13 cellular contexts compared by ENCODE assay signal in the genomic region with DNA sequence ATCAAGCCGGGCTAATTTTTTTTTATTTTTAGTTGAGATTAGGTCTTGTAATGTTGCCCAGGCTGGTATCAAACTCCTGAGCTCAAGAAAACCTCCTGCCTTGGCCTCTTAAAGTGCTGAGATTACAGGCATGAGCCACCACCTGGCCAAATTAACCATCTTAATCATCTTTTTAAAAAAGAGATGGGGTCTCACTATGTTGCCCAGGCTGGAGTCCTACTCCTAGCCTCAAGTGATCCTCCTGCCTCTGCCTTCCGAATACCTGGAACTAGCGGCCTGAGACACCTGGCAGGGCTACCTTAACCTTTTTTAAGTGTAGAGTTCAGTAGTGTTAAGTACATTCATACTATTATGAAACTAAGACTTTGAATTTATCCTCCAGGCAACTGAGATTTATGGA. TPM values are rescaled to one million over a fixed set of nuclear protein-coding genes. Genes with fewer than 3 reads are reported as not detected.
DNase-seq lines count a peak whose midpoint lies in the region; ATAC-seq and TF ChIP-seq lines count a peak whose summit lies in the region.
"Had no signal": no experiment of that assay in that cellular context is flagged by ENCODE, and none has a peak within 500 bp of the region (broad histone marks: within the 10 kb centered on the region; RNA-seq: fewer than 3 reads in every experiment).

No MANE protein-coding gene starts in this region.

- H3K4me3 ChIP-seq in thyroid gland (replicated peaks in 1 of 3) (no peak overlapping the region), suprapubic skin (no peak overlapping the region)
- H3K4me3 ChIP-seq: vagina had no signal

- no peak for TF ChIP-seq EP300 in suprapubic skin (IDR thresholded peaks at IDR 0.05)

- TF ChIP-seq CTCF in WTC11 (IDR thresholded peaks at IDR 0.05) (no peak), thyroid gland (IDR thresholded peaks at IDR 0.05) (no peak), suprapubic skin (IDR thresholded peaks at IDR 0.05) (no peak)

- H3K4me3 Mint-ChIP-seq in activated naive CD4-positive, alpha-beta T cell treated with anti-CD3 and anti-CD28 coated beads, Interleukin-2, amount 10 ng/mL, durations not matched to agents 7 days and 5 days: no peak overlapping the region
- H3K4me3 Mint-ChIP-seq in WTC11: no peak overlapping the region
- H3K4me3 Mint-ChIP-seq in effector memory CD8-positive, alpha-beta T cell: peak overlapping the region; percentile 94 to 96

- no peak for ATAC-seq in WTC11
- no peak for ATAC-seq in effector memory CD8-positive, alpha-beta T cell (replicated peaks)
- ATAC-seq: left lung had no signal

- 71 to 74% methylated on average over 3 of the region's 3 CpGs for WGBS in thyroid gland, 2 donors
- WGBS in suprapubic skin: 92% methylated on average over 3 of the region's 3 CpGs

- H3K27me3 ChIP-seq in thyroid gland (no peaks in the 10 kb centered on the region), suprapubic skin (no peaks in the 10 kb centered on the region)
- H3K27me3 ChIP-seq: left lung, vagina had no signal

- H3K27ac ChIP-seq in thyroid gland (peak overlapping the region; percentile 7 to 89 (median 56)), suprapubic skin (no peak overlapping the region)
- H3K27ac ChIP-seq: coronary artery, vagina had no signal

- H3K4me1 Mint-ChIP-seq in activated naive CD4-positive, alpha-beta T cell treated with anti-CD3 and anti-CD28 coated beads, Interleukin-2, amount 10 ng/mL, durations not matched to agents 7 days and 5 days: peaks cover 46% of the 10 kb centered on the region
- H3K4me1 Mint-ChIP-seq in WTC11: peaks cover 26% of the 10 kb centered on the region
- peaks cover 21 to 22% of the 10 kb centered on the region in 2 donors for H3K4me1 Mint-ChIP-seq in effector memory CD8-positive, alpha-beta T cell (ENCODE audit: low read depth in 2 of 2)

- intact Hi-C loops in thyroid gland (cut with DNase I): loop anchor here (10.0 kb wide), 1 partner anchor 83 kb away; the partner anchor contains the start of gene LRBA

- no peak for TF ChIP-seq POLR2A in thyroid gland (IDR thresholded peaks at IDR 0.05)
- TF ChIP-seq POLR2A in suprapubic skin (IDR thresholded peaks at IDR 0.05): no peak

- no peak for DNase-seq in activated naive CD4-positive, alpha-beta T cell treated with anti-CD3 and anti-CD28 coated beads, Interleukin-2, amount 10 ng/mL, durations not matched to agents 7 days and 5 days
- DNase-seq in activated naive CD4-positive, alpha-beta T cell (lab: John Stamatoyannopoulos, UW): no peak
- DNase-seq in WTC11 (ENCODE audit: low spot score) (no peak), thyroid gland (peak; percentile 12 to 29), suprapubic skin (ENCODE audit: low spot score in 2 of 2) (no peak), islet precursor cell (no peak)
- no peak for DNase-seq in effector memory CD8-positive, alpha-beta T cell
- DNase-seq in stimulated activated CD4-positive, alpha-beta T cell treated with anti-CD3 and anti-CD28 coated beads, Interleukin-12 subunit alpha, Interleukin-12 subunit beta, amount 100 ng/mL, for 4 hours: no peak
- DNase-seq: activated T-cell treated with anti-CD3 and anti-CD28 coated beads, Interleukin-2, amount 50 U/mL, for 48 hours; NCI-H1417 treated with DMSO at 0.1 percent for 48 hours had no signal

- H3K36me3 Mint-ChIP-seq in activated naive CD4-positive, alpha-beta T cell treated with anti-CD3 and anti-CD28 coated beads, Interleukin-2, amount 10 ng/mL, durations not matched to agents 7 days and 5 days: peaks cover 31% of the 10 kb centered on the region
- H3K36me3 Mint-ChIP-seq in WTC11: peaks cover 34% of the 10 kb centered on the region
- H3K36me3 Mint-ChIP-seq in effector memory CD8-positive, alpha-beta T cell (ENCODE audit: insufficient read depth): peaks cover 41% of the 10 kb centered on the region

- peaks cover 6% of the 10 kb centered on the region for H3K27me3 Mint-ChIP-seq in activated naive CD4-positive, alpha-beta T cell treated with anti-CD3 and anti-CD28 coated beads, Interleukin-2, amount 10 ng/mL, durations not matched to agents 7 days and 5 days
- H3K27me3 Mint-ChIP-seq in WTC11 (ENCODE audit: low read depth): no peaks in the 10 kb centered on the region; the same call in 1 of the 2 replicates
- peaks cover 7 to 20% of the 10 kb centered on the region in 2 donors for H3K27me3 Mint-ChIP-seq in effector memory CD8-positive, alpha-beta T cell

- H3K27ac Mint-ChIP-seq in activated naive CD4-positive, alpha-beta T cell treated with anti-CD3 and anti-CD28 coated beads, Interleukin-2, amount 10 ng/mL, durations not matched to agents 7 days and 5 days: peak overlapping the region; percentile 95
- no peak overlapping the region for H3K27ac Mint-ChIP-seq in WTC11
- H3K27ac Mint-ChIP-seq in effector memory CD8-positive, alpha-beta T cell: peak overlapping the region; percentile 96 to 98

- H3K4me1 ChIP-seq in thyroid gland (peaks cover 26 to 34% of the 10 kb centered on the region in 2 donors), suprapubic skin (peaks cover 28% of the 10 kb centered on the region)

- H3K36me3 ChIP-seq in thyroid gland (peaks cover 10 to 12% of the 10 kb centered on the region in 2 donors), suprapubic skin (peaks cover 11% of the 10 kb centered on the region)

- POLR2A ChIA-PET in WTC11 (lab: Charles Lee): no interaction called here

- H3K9me3 ChIP-seq in thyroid gland (no peaks in the 10 kb centered on the region), suprapubic skin (no peaks in the 10 kb centered on the region)
- H3K9me3 ChIP-seq: left lung, vagina had no signal

- CTCF ChIA-PET in activated naive CD4-positive, alpha-beta T cell treated with anti-CD3 and anti-CD28 coated beads, Interleukin-2, amount 10 ng/mL, durations not matched to agents 7 days and 5 days (lab: Charles Lee): no interaction called here
- CTCF ChIA-PET in WTC11 (lab: Charles Lee): interaction anchor here (0.6 to 1.2 kb wide), 2 partner anchors 12 to 29 kb away, joined by 3 read pairs; no protein-coding TSS in a partner anchor

- no peaks in the 10 kb centered on the region for H3K9me3 Mint-ChIP-seq in activated naive CD4-positive, alpha-beta T cell treated with anti-CD3 and anti-CD28 coated beads, Interleukin-2, amount 10 ng/mL, durations not matched to agents 7 days and 5 days
- no peaks in the 10 kb centered on the region for H3K9me3 Mint-ChIP-seq in WTC11
- H3K9me3 Mint-ChIP-seq in effector memory CD8-positive, alpha-beta T cell: no peaks in the 10 kb centered on the region

TF ChIP-seq in WTC11, 78 proteins besides CTCF, POLR2A, EP300 and RAD21:
- TF ChIP-seq, protein P1, sequence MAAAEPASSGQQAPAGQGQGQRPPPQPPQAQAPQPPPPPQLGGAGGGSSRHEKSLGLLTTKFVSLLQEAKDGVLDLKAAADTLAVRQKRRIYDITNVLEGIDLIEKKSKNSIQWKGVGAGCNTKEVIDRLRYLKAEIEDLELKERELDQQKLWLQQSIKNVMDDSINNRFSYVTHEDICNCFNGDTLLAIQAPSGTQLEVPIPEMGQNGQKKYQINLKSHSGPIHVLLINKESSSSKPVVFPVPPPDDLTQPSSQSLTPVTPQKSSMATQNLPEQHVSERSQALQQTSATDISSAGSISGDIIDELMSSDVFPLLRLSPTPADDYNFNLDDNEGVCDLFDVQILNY (CRISPR knock-in tag; IDR thresholded peaks at IDR 0.05): no peak
- no peak for TF ChIP-seq GABPB1 (CRISPR knock-in tag; IDR thresholded peaks at IDR 0.05)
- peak; percentile 38; the same call in 1 of the 2 replicates for TF ChIP-seq ZNF121 (CRISPR knock-in tag; IDR thresholded peaks at IDR 0.05)
- TF ChIP-seq ZNF512 (CRISPR knock-in tag; IDR thresholded peaks at IDR 0.05; ENCODE audit: borderline replicate concordance): no peak
- TF ChIP-seq, protein P2, sequence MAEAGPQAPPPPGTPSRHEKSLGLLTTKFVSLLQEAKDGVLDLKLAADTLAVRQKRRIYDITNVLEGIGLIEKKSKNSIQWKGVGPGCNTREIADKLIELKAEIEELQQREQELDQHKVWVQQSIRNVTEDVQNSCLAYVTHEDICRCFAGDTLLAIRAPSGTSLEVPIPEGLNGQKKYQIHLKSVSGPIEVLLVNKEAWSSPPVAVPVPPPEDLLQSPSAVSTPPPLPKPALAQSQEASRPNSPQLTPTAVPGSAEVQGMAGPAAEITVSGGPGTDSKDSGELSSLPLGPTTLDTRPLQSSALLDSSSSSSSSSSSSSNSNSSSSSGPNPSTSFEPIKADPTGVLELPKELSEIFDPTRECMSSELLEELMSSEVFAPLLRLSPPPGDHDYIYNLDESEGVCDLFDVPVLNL (CRISPR knock-in tag; IDR thresholded peaks at IDR 0.05; ENCODE audit: borderline replicate concordance, low read depth): no peak

RNA-seq across cellular contexts. Expression of gene RPS3A, which starts 1.7 kb away (rescaled TPM):
- total RNA-seq in WTC11 (2021): 2,111 to 2,489 TPM (median 2,363 TPM) in 3 replicates
- total RNA-seq in thyroid gland: 1,000 to 10,000 TPM; 2,907 to 6,038 (median 3,041) TPM
- 1,000 to 10,000 TPM; 1,929 to 3,582 (median 3,090) TPM for total RNA-seq in suprapubic skin

Comparison
In these comparisons a context has a peak if more than half of its experiments do, and no peak if none do; other contexts are left out.
1. DNase-seq: peak in thyroid gland (2 of 2); none in activated naive CD4-positive, alpha-beta T cell treated with anti-CD3 and anti-CD28 coated beads, Interleukin-2, amount 10 ng/mL, durations not matched to agents 7 days and 5 days (single experiment), activated naive CD4-positive, alpha-beta T cell (0 of 4), WTC11 (single experiment), effector memory CD8-positive, alpha-beta T cell (0 of 3), suprapubic skin (0 of 2), stimulated activated CD4-positive, alpha-beta T cell treated with anti-CD3 and anti-CD28 coated beads, Interleukin-12 subunit alpha, Interleukin-12 subunit beta, amount 100 ng/mL, for 4 hours (single experiment) and islet precursor cell (single experiment).
2. H3K4me3 Mint-ChIP-seq: peak in effector memory CD8-positive, alpha-beta T cell (2 of 2); none in activated naive CD4-positive, alpha-beta T cell treated with anti-CD3 and anti-CD28 coated beads, Interleukin-2, amount 10 ng/mL, durations not matched to agents 7 days and 5 days (single experiment) and WTC11 (single experiment).